Comparison of ENCODE assay signal across 8 cellular contexts in genomic region chr6:3732345-3733141, GRCh38. TPM values are rescaled to one million over a fixed set of nuclear protein-coding genes. Genes with fewer than 3 reads are reported as not detected.
DNase-seq lines count a peak whose midpoint lies in the region; ATAC-seq, FAIRE-seq and TF ChIP-seq lines count a peak whose summit lies in the region.

No MANE protein-coding gene starts in this region.

- no peak overlapping the region for H3K9ac ChIP-seq in GM12878 (ENCODE audit: control insufficient read depth, insufficient read depth, low read length)

- no peaks in the 10 kb centered on the region for H4K20me1 ChIP-seq in GM12878 (ENCODE audit: control insufficient read depth, insufficient read depth)

- BruUV-seq in GM12878 (replicated peaks; lab: Mats Ljungman, UMichigan), result no TSS peak

- H3K36me3 Mint-ChIP-seq in immature natural killer cell, result no peaks in the 10 kb centered on the region

- in situ Hi-C loops in GM13977 (cut with MboI; ENCODE audit: low pct_unique_long_range_greater_than_20kb, low sequenced_read_pairs, unreplicated experiment), result loop anchor here (10.0 to 25.0 kb wide), 3 partner anchors 430 to 620 kb away; partner anchors contain the start of gene BPHL
- in situ Hi-C loops in GM12878 (cut with MboI), result loop anchor here (5.0 kb wide), 2 partner anchors 450 to 605 kb away; no protein-coding TSS in a partner anchor

- H3K27me3 Mint-ChIP-seq in immature natural killer cell (ENCODE audit: low read depth in 3 of 3), result peaks cover 3 to 4% (median 4%) of the 10 kb centered on the region in 3 donors

- H3K4me3 Mint-ChIP-seq in immature natural killer cell, result no peak overlapping the region

- SMC1A ChIA-PET in GM12878 (lab: Charles Lee; ENCODE audit: uncharacterized antibody, unreplicated experiment), result interaction anchor here (0.6 to 3.6 kb wide), 33 partner anchors 10 to 1207 kb away, joined by 3 to 51 read pairs (median 4); partner anchors contain the start of genes PSMG4 and TUBB2A

- no peaks in the 10 kb centered on the region for H3K36me3 ChIP-seq in GM12878 (ENCODE audit: control insufficient read depth in 2 of 2, insufficient read depth in 2 of 2, low read length in 1 of 2)

- no peaks in the 10 kb centered on the region for H3K79me2 ChIP-seq in GM12878 (ENCODE audit: control insufficient read depth, insufficient read depth, low read length)

- H3K4me1 Mint-ChIP-seq in immature natural killer cell, result no peaks in the 10 kb centered on the region

- H3K27ac ChIP-seq in GM12878 (ENCODE audit: control insufficient read depth, insufficient read depth), result no peak overlapping the region

- RAD21 ChIA-PET in GM12878 (lab: Charles Lee; ENCODE audit: unreplicated experiment), result interaction anchor here (0.6 to 4.8 kb wide), 17 partner anchors 13 to 1006 kb away, joined by 3 to 55 read pairs (median 4); no protein-coding TSS in a partner anchor

- no peaks in the 10 kb centered on the region for H3K4me1 ChIP-seq in GM12878 (ENCODE audit: control insufficient read depth, insufficient read depth, low read length)

- TF ChIP-seq EP300 in GM12878 (IDR thresholded peaks at IDR 0.05; ENCODE audit: borderline replicate concordance in 1 of 2, control insufficient read depth in 1 of 2, low read depth in 2 of 2, low read length in 2 of 2), result no peak

- H3K27me3 ChIP-seq in GM12878 (replicated peaks in 1 of 2; ENCODE audit: control insufficient read depth in 2 of 2, insufficient read depth in 2 of 2, low read length in 1 of 2), result no peaks in the 10 kb centered on the region

- FAIRE-seq in GM12878 (lab: Jason Lieb, UNC), result peak; percentile 70

- DNase-seq in A172 (ENCODE audit: low spot score), result peak; percentile 85
- DNase-seq in GM13977 (ENCODE audit: low spot score), result peak; percentile 75
- peak; percentile 92 for DNase-seq in NCI-H2029 treated with DMSO at 0.1 percent for 48 hours (lab: John Stamatoyannopoulos, UW)
- peak; percentile 60 for DNase-seq in UCSD-AML1 (lab: John Stamatoyannopoulos, UW; ENCODE audit: unreplicated experiment)
- DNase-seq in GM12878 (ENCODE audit: low read depth, low spot score), result no peak
- DNase-seq in immature natural killer cell, result peak; percentile 36 to 49 (median 43)
- peak; percentile 63 for DNase-seq in stimulated activated CD4-positive, alpha-beta T cell treated with anti-CD3 and anti-CD28 coated beads, Interleukin-12 subunit alpha, Interleukin-12 subunit beta, amount 100 ng/mL, for 4 hours

- POLR2A ChIA-PET in GM12878 (lab: Charles Lee), result no interaction called here

- H3K4me3 ChIP-seq in GM12878, result no peak overlapping the region

- ATAC-seq in GM12878, result peak; percentile 96
- ATAC-seq in HG03159 (IDR thresholded peaks at IDR 0.05; ENCODE audit: unreplicated experiment), result no peak

- no peak overlapping the region for H3K4me2 ChIP-seq in GM12878 (ENCODE audit: control insufficient read depth, insufficient read depth)

- peak; percentile 92 for TF ChIP-seq RAD21 in GM12878 (IDR thresholded peaks at IDR 0.05; ENCODE audit: insufficient read depth, low read depth, low read length)

- H3K27ac Mint-ChIP-seq in immature natural killer cell, result no peak overlapping the region

- no peaks in the 10 kb centered on the region; the same call in 2 of the 3 replicates for H3K9me3 ChIP-seq in GM12878 (replicated peaks; ENCODE audit: control insufficient read depth, insufficient read depth, low read length)

- intact Hi-C loops in GM12878 (cut with micrococcal nuclease; ENCODE audit: unreplicated experiment), result loop anchor here (1.0 to 5.0 kb wide), 4 partner anchors 275 to 606 kb away; partner anchors contain the start of gene SLC22A23

- no peaks in the 10 kb centered on the region for H3K9me3 Mint-ChIP-seq in immature natural killer cell

- no peak for TF ChIP-seq POLR2A in GM12878 (IDR thresholded peaks at IDR 0.05; ENCODE audit: low read depth, low read length)

- TF ChIP-seq CTCF in GM13977 (IDR thresholded peaks at IDR 0.05; ENCODE audit: extremely low read depth, insufficient read depth, missing control alignments) (peak; percentile 86), GM12878 (IDR thresholded peaks at IDR 0.05 in 2 of 3, conservative IDR thresholded peaks at IDR 0.05 in 1 of 3; ENCODE audit: control insufficient read depth in 2 of 3, extremely low read depth in 1 of 3, insufficient read depth in 1 of 3, low read depth in 3 of 3, low read length in 3 of 3) (peak; percentile 91 to 95 (median 91))

- CTCF ChIA-PET in GM12878 (lab: Yijun Ruan, JAX), result interaction anchor here (0.5 to 3.1 kb wide), 36 partner anchors 10 to 646 kb away, joined by 3 to 39 read pairs (median 4); no protein-coding TSS in a partner anchor

- no peak overlapping the region for H2AFZ ChIP-seq in GM12878 (ENCODE audit: control insufficient read depth, low read depth, low read length)

- WGBS in GM12878 (ENCODE audit: insufficient coverage, insufficient replicate concordance, low lambda C conversion rate, missing lambda C conversion rate), result 22% methylated on average over 16 of the region's 16 CpGs

TF ChIP-seq in GM12878, 131 proteins besides CTCF, POLR2A, EP300 and RAD21 (continues in another document):
- TF ChIP-seq IRF4 (IDR thresholded peaks at IDR 0.05; ENCODE audit: low read depth, low read length), result no peak
- TF ChIP-seq GATAD2B (conservative IDR thresholded peaks at IDR 0.05; ENCODE audit: low read depth), result no peak
- TF ChIP-seq TCF3 (IDR thresholded peaks at IDR 0.05; ENCODE audit: borderline replicate concordance, insufficient read depth, low read depth, low read length), result no peak
- TF ChIP-seq CREB1 (IDR thresholded peaks at IDR 0.05; ENCODE audit: low read depth), result no peak
- TF ChIP-seq ZNF622 (IDR thresholded peaks at IDR 0.05), result no peak
- 0 out of 2 replicates have a peak, but pooled peaks have one; percentile 31 for TF ChIP-seq RB1 (IDR thresholded peaks at IDR 0.05; ENCODE audit: borderline replicate concordance)
- TF ChIP-seq PAX5 (IDR thresholded peaks at IDR 0.05; ENCODE audit: borderline replicate concordance, low read depth, low read length), result no peak
- no peak for TF ChIP-seq NBN (IDR thresholded peaks at IDR 0.05)
- no peak for TF ChIP-seq DPF2 (IDR thresholded peaks at IDR 0.05)
- no peak for TF ChIP-seq SIN3A (IDR thresholded peaks at IDR 0.05; ENCODE audit: low read depth, low read length)
- no peak for TF ChIP-seq MYB (IDR thresholded peaks at IDR 0.05; ENCODE audit: borderline replicate concordance, low read depth, low read length)
- no peak for TF ChIP-seq CBX5 (IDR thresholded peaks at IDR 0.05; ENCODE audit: low read depth)
- 0 out of 2 replicates have a peak, but pooled peaks have one; percentile 23 for TF ChIP-seq LARP7 (IDR thresholded peaks at IDR 0.05)
- TF ChIP-seq CHD4 (IDR thresholded peaks at IDR 0.05), result no peak
- TF ChIP-seq MEF2A (IDR thresholded peaks at IDR 0.05; ENCODE audit: insufficient read depth, low read depth, low read length), result no peak
- no peak for TF ChIP-seq ZNF687 (IDR thresholded peaks at IDR 0.05)
- TF ChIP-seq YY1 (IDR thresholded peaks at IDR 0.05; ENCODE audit: low read depth, low read length), result peak; percentile 67
- peak; percentile 96 for TF ChIP-seq SMC3 (IDR thresholded peaks at IDR 0.05; ENCODE audit: borderline replicate concordance, low read length)

RNA-seq across cellular contexts. Expression of gene PXDC1, which starts 19.0 kb away (rescaled TPM):
- total RNA-seq in A172 (2014; rRNA removed; shearing (Covaris generic)), result 38.6 and 50.8 TPM in 2 replicates
- 0.19 TPM in 1 of 2 replicates, not detected in the other for total RNA-seq in GM12878 (2013; cell fraction: nucleolus; rRNA removed)
- 0.40 and 0.44 TPM in 2 replicates for total RNA-seq in GM12878 (2014; rRNA removed)
- total RNA-seq in GM12878 (2014; rRNA removed; fragmentation: Illumina TruSeq; extraction: Trizol), result 0.18 and 0.36 TPM in 2 replicates
- 0.72 TPM in 2 replicates for total RNA-seq in GM12878 (2021)
- 0.31 TPM for polyA plus RNA-seq in GM12878 (2011; ENCODE audit: low read depth)
- polyA plus RNA-seq in GM12878 (2011; rRNA removed), result 0.03 TPM in 1 of 2 replicates, not detected in the other
- not detected in 2 replicates for polyA plus RNA-seq in GM12878 (2011; cell fraction: cytosol; rRNA removed)
- not detected in 2 replicates for polyA plus RNA-seq in GM12878 (2011; cell fraction: nucleus; rRNA removed)
- 0.43 and 0.88 TPM in 2 replicates for polyA plus RNA-seq in GM12878 (2012)
- polyA plus RNA-seq in GM12878 (2014; fragmentation: Illumina TruSeq; extraction: Trizol), result 0.28 and 0.38 TPM in 2 replicates
- polyA plus RNA-seq in GM12878 (2014; fragmentation: Nextera tagmentation; extraction: Ambion mirVana), result under 1 TPM; 0.06 to 0.18 TPM
- 0.50 and 0.52 TPM in 2 replicates for polyA plus RNA-seq in GM12878 (2014; rRNA removed)
- not detected for polyA plus RNA-seq in GM12878 (2016; fragmentation: Nextera tagmentation; extraction: Ambion mirVana)
- polyA minus RNA-seq in GM12878 (2011; rRNA and poly(A)+ RNA removed), result not detected in 2 replicates
- polyA minus RNA-seq in GM12878 (2011; cell fraction: cytosol; rRNA and poly(A)+ RNA removed), result not detected in 2 replicates
- not detected in 2 replicates for polyA minus RNA-seq in GM12878 (2011; cell fraction: nucleus; rRNA and poly(A)+ RNA removed)
- polyA plus RNA-seq in immature natural killer cell, result not detected

Comparison
In these comparisons a context has a peak if more than half of its experiments do, and no peak if none do; other contexts are left out.
1. RNA of gene PXDC1, which starts 19.0 kb away (total RNA-seq): 38.6 to 50.8 TPM in A172; 0.18 to 0.72 TPM in GM12878; every median in the first group is over 10 times any median in the second.